6 cellular contexts compared by ENCODE assay signal in the genomic region with DNA sequence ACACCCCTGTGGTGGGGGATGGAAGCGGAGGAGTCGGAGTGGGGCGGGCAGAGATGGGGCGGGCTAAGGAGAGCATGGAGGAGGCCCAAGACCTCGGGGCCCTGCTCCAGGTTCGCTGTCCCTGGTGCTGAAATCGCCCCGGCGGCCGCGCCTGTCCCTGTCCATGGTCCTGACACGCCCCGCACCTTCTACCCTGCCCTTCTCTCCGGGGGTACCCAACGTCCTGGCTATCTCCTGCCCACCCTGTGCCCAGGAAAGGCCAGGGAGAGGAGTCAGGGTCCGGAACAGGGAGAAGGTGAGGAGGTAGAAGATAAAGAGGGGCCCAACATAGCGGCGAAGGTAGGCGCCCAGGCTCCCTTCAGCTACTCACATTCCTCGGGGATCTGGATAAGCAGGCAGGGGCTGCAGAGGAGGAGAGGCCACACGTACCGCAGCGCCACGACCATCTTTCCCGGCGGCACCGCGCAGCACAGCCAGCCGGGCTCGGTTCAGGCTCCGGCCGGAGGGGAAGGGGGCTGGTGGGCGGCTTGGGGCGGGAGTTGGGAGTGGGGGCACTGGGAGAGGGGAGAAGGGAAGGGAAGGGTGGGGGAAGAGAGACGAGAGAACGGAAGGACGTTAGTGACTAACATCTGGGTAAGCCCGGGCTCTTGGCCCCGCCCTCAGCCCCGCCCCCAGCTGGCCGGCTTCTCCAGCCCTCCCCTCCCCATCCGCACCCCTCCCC. TPM values are rescaled to one million over a fixed set of nuclear protein-coding genes. Genes with fewer than 3 reads are reported as not detected.
DNase-seq lines count a peak whose midpoint lies in the region; ATAC-seq, FAIRE-seq and TF ChIP-seq lines count a peak whose summit lies in the region.

No MANE protein-coding gene starts in this region.

- no peak overlapping the region for H3K4me3 ChIP-seq in HCT116 (replicated peaks in 1 of 2; ENCODE audit: low read depth in 1 of 2, low read length in 2 of 2)

- no peaks in the 10 kb centered on the region for H3K9me2 ChIP-seq in HCT116 (ENCODE audit: insufficient read depth)

- H3K27ac Mint-ChIP-seq in activated CD4-positive, alpha-beta T cell treated with anti-CD3 and anti-CD28 coated beads for 36 hours = no peak overlapping the region

- no peaks in the 10 kb centered on the region for H3K36me3 ChIP-seq in HCT116 (ENCODE audit: control insufficient read depth in 1 of 2, insufficient read depth in 2 of 2, low read length in 2 of 2)

- FAIRE-seq in frontal cortex (lab: Jason Lieb, UNC) = no peak

- H3K9me3 ChIP-seq in HCT116 (ENCODE audit: control insufficient read depth in 1 of 2, insufficient read depth in 1 of 2, low read depth in 1 of 2, low read length in 2 of 2) = no peaks in the 10 kb centered on the region

- no peaks in the 10 kb centered on the region for H3K27me3 ChIP-seq in HCT116 (ENCODE audit: insufficient read depth, low read length)

- no peaks in the 10 kb centered on the region for H3K36me3 Mint-ChIP-seq in activated CD4-positive, alpha-beta T cell treated with anti-CD3 and anti-CD28 coated beads for 36 hours (ENCODE audit: low read depth)

- POLR2A ChIA-PET in HCT116 (lab: Charles Lee) = no interaction called here
- POLR2A ChIA-PET in activated CD4-positive, alpha-beta T cell treated with anti-CD3 and anti-CD28 coated beads for 36 hours (lab: Charles Lee) = no interaction called here

- CTCF ChIA-PET in HCT116 (lab: Charles Lee) = no interaction called here
- CTCF ChIA-PET in activated CD4-positive, alpha-beta T cell treated with anti-CD3 and anti-CD28 coated beads for 36 hours (lab: Charles Lee) = no interaction called here

- H3K9ac ChIP-seq in HCT116 (ENCODE audit: low read length) = no peak overlapping the region

- RAD21 ChIA-PET in HCT116 (lab: Charles Lee; ENCODE audit: low non-redundant PET in 1 of 2, low total read pairs in 2 of 2, uncharacterized antibody in 2 of 2, unreplicated experiment in 2 of 2) = no interaction called here

- TF ChIP-seq CTCF in HCT116 (IDR thresholded peaks at IDR 0.05 in 2 of 3, conservative IDR thresholded peaks at IDR 0.05 in 1 of 3; ENCODE audit: borderline replicate concordance in 1 of 3, insufficient read depth in 1 of 3, low read depth in 2 of 3, low read length in 2 of 3) = no peak

- peak; percentile 60 for ATAC-seq in HCT116
- ATAC-seq in activated CD4-positive, alpha-beta T cell treated with anti-CD3 and anti-CD28 coated beads for 36 hours = peak; percentile 45

- TF ChIP-seq POLR2A in HCT116 (IDR thresholded peaks at IDR 0.05; ENCODE audit: borderline replicate concordance, extremely low read depth, insufficient read depth, insufficient read length) = no peak

- H3K27me3 Mint-ChIP-seq in activated CD4-positive, alpha-beta T cell treated with anti-CD3 and anti-CD28 coated beads for 36 hours = peaks cover 7% of the 10 kb centered on the region

- peaks cover 13% of the 10 kb centered on the region for H3K4me1 Mint-ChIP-seq in activated CD4-positive, alpha-beta T cell treated with anti-CD3 and anti-CD28 coated beads for 36 hours

- H3K79me2 ChIP-seq in HCT116 (ENCODE audit: insufficient read depth, low read length) = no peaks in the 10 kb centered on the region

- no peaks in the 10 kb centered on the region for H3K4me1 ChIP-seq in HCT116 (ENCODE audit: control insufficient read depth in 1 of 2, insufficient read depth in 2 of 2, low read length in 2 of 2)

- no peak overlapping the region for H3K27ac ChIP-seq in HCT116 (ENCODE audit: low read depth, low read length)

- no peak overlapping the region for H2AFZ ChIP-seq in HCT116 (ENCODE audit: low read depth, low read length, poor library complexity, severe bottlenecking)

- no peak overlapping the region for H3K4me2 ChIP-seq in HCT116 (ENCODE audit: low read length)

- H3K9me3 Mint-ChIP-seq in activated CD4-positive, alpha-beta T cell treated with anti-CD3 and anti-CD28 coated beads for 36 hours (ENCODE audit: low read depth) = no peaks in the 10 kb centered on the region

- intact Hi-C loops in HCT116 (cut with micrococcal nuclease) = no loop called here
- intact Hi-C loops in activated CD4-positive, alpha-beta T cell treated with anti-CD3 and anti-CD28 coated beads for 36 hours (cut with DNase I, micrococcal nuclease) = no loop called here

- no peak for TF ChIP-seq RAD21 in HCT116 (IDR thresholded peaks at IDR 0.05; ENCODE audit: low read depth)

- H4K20me1 ChIP-seq in HCT116 (ENCODE audit: insufficient read depth) = no peaks in the 10 kb centered on the region

- BruUV-seq in HCT116 (replicated peaks; lab: Mats Ljungman, UMichigan) = no TSS peak

- H3K4me3 Mint-ChIP-seq in activated CD4-positive, alpha-beta T cell treated with anti-CD3 and anti-CD28 coated beads for 36 hours = no peak overlapping the region

- DNase-seq in HCT116 (ENCODE audit: low read depth, low spot score) (no peak), frontal cortex (ENCODE audit: low spot score in 2 of 2) (peak; percentile 77 to 84), dedifferentiated amniotic fluid mesenchymal stem cell (ENCODE audit: extremely low spot score) (no peak), OCI-M2 (lab: John Stamatoyannopoulos, UW; ENCODE audit: unreplicated experiment) (no peak)
- DNase-seq in activated CD4-positive, alpha-beta T cell treated with anti-CD3 and anti-CD28 coated beads for 36 hours = peak; percentile 77
- DNase-seq in stimulated activated CD4-positive, alpha-beta T cell treated with anti-CD3 and anti-CD28 coated beads, Interleukin-2, amount 100 ng/mL, for 4 hours (ENCODE audit: low read depth) = peak; percentile 33

TF ChIP-seq in HCT116, 20 proteins besides CTCF, POLR2A, EP300 and RAD21 (continues in another document):
- TF ChIP-seq, protein P1, sequence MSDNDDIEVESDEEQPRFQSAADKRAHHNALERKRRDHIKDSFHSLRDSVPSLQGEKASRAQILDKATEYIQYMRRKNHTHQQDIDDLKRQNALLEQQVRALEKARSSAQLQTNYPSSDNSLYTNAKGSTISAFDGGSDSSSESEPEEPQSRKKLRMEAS (IDR thresholded peaks at IDR 0.05) = peak; percentile 46; the same call in 1 of the 2 replicates
- TF ChIP-seq EZH2 (IDR thresholded peaks at IDR 0.05) (no peak), SIN3A (IDR thresholded peaks at IDR 0.05; ENCODE audit: low read depth) (peak; percentile 83), ZFX (IDR thresholded peaks at IDR 0.05) (no peak)
- TF ChIP-seq, protein P2, sequence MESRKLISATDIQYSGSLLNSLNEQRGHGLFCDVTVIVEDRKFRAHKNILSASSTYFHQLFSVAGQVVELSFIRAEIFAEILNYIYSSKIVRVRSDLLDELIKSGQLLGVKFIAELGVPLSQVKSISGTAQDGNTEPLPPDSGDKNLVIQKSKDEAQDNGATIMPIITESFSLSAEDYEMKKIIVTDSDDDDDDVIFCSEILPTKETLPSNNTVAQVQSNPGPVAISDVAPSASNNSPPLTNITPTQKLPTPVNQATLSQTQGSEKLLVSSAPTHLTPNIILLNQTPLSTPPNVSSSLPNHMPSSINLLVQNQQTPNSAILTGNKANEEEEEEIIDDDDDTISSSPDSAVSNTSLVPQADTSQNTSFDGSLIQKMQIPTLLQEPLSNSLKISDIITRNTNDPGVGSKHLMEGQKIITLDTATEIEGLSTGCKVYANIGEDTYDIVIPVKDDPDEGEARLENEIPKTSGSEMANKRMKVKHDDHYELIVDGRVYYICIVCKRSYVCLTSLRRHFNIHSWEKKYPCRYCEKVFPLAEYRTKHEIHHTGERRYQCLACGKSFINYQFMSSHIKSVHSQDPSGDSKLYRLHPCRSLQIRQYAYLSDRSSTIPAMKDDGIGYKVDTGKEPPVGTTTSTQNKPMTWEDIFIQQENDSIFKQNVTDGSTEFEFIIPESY (IDR thresholded peaks at IDR 0.05; ENCODE audit: extremely low read depth, insufficient replicate concordance, low read length) = no peak
- TF ChIP-seq, protein P3, sequence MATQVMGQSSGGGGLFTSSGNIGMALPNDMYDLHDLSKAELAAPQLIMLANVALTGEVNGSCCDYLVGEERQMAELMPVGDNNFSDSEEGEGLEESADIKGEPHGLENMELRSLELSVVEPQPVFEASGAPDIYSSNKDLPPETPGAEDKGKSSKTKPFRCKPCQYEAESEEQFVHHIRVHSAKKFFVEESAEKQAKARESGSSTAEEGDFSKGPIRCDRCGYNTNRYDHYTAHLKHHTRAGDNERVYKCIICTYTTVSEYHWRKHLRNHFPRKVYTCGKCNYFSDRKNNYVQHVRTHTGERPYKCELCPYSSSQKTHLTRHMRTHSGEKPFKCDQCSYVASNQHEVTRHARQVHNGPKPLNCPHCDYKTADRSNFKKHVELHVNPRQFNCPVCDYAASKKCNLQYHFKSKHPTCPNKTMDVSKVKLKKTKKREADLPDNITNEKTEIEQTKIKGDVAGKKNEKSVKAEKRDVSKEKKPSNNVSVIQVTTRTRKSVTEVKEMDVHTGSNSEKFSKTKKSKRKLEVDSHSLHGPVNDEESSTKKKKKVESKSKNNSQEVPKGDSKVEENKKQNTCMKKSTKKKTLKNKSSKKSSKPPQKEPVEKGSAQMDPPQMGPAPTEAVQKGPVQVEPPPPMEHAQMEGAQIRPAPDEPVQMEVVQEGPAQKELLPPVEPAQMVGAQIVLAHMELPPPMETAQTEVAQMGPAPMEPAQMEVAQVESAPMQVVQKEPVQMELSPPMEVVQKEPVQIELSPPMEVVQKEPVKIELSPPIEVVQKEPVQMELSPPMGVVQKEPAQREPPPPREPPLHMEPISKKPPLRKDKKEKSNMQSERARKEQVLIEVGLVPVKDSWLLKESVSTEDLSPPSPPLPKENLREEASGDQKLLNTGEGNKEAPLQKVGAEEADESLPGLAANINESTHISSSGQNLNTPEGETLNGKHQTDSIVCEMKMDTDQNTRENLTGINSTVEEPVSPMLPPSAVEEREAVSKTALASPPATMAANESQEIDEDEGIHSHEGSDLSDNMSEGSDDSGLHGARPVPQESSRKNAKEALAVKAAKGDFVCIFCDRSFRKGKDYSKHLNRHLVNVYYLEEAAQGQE (IDR thresholded peaks at IDR 0.05; ENCODE audit: low read depth) = peak; percentile 96

RNA-seq across cellular contexts. Expression of a gene that starts 10.4 kb away (rescaled TPM):
- total RNA-seq in HCT116 (2021; ENCODE audit: unreplicated experiment) = 14.8 TPM
- 10.4 and 10.8 TPM in 2 replicates for polyA plus RNA-seq in HCT116 (2012)
- under 1 TPM; 0.47 to 0.57 TPM for total RNA-seq in activated CD4-positive, alpha-beta T cell treated with anti-CD3 and anti-CD28 coated beads for 36 hours
- 101 TPM for total RNA-seq in frontal cortex

RNA-seq across cellular contexts. Expression of a gene that starts 28.9 kb away (rescaled TPM):
- total RNA-seq in HCT116 (2021; ENCODE audit: unreplicated experiment) (not detected), frontal cortex (not detected)
- polyA plus RNA-seq in HCT116 (2012) = 0.27 and 0.34 TPM in 2 replicates
- not detected for total RNA-seq in activated CD4-positive, alpha-beta T cell treated with anti-CD3 and anti-CD28 coated beads for 36 hours

RNA-seq across cellular contexts. Expression of a gene that starts 45.2 kb away (rescaled TPM):
- 0.30 TPM for total RNA-seq in HCT116 (2021; ENCODE audit: unreplicated experiment)
- 0.10 and 0.40 TPM in 2 replicates for polyA plus RNA-seq in HCT116 (2012)
- 1 to 10 TPM; 2.4 to 4.3 TPM for total RNA-seq in activated CD4-positive, alpha-beta T cell treated with anti-CD3 and anti-CD28 coated beads for 36 hours
- 165 TPM for total RNA-seq in frontal cortex

RNA-seq across cellular contexts. Expression of a gene that starts 50.5 kb away (rescaled TPM):
- total RNA-seq in HCT116 (2021; ENCODE audit: unreplicated experiment) = 67.4 TPM
- 41.2 and 44.2 TPM in 2 replicates for polyA plus RNA-seq in HCT116 (2012)
- total RNA-seq in activated CD4-positive, alpha-beta T cell treated with anti-CD3 and anti-CD28 coated beads for 36 hours = 100 to 1,000 TPM; 130 to 135 TPM
- total RNA-seq in frontal cortex = 5.7 TPM

RNA-seq across cellular contexts. Expression of a gene that starts 59.3 kb away (rescaled TPM):
- total RNA-seq in HCT116 (2021; ENCODE audit: unreplicated experiment) (124 TPM), frontal cortex (21.6 TPM)
- polyA plus RNA-seq in HCT116 (2012) = 135 and 156 TPM in 2 replicates
- total RNA-seq in activated CD4-positive, alpha-beta T cell treated with anti-CD3 and anti-CD28 coated beads for 36 hours = 100 to 1,000 TPM; 108 to 115 TPM

Comparison
In these comparisons a context has a peak if more than half of its experiments do, and no peak if none do; other contexts are left out.
1. DNase-seq: peak in activated CD4-positive, alpha-beta T cell treated with anti-CD3 and anti-CD28 coated beads for 36 hours (single experiment), frontal cortex (2 of 2) and stimulated activated CD4-positive, alpha-beta T cell treated with anti-CD3 and anti-CD28 coated beads, Interleukin-2, amount 100 ng/mL, for 4 hours (single experiment); none in HCT116 (single experiment), dedifferentiated amniotic fluid mesenchymal stem cell (single experiment) and OCI-M2 (single experiment).
2. RNA of a gene that starts 10.4 kb away (total RNA-seq): 101 TPM in frontal cortex (single experiment) and 14.8 TPM in HCT116 (single experiment); 0.47 to 0.57 TPM in activated CD4-positive, alpha-beta T cell treated with anti-CD3 and anti-CD28 coated beads for 36 hours; every median in the first group is over 10 times any median in the second.
3. RNA of a gene that starts 45.2 kb away (total RNA-seq): 165 TPM in frontal cortex (single experiment); 2.4 to 4.3 TPM in activated CD4-positive, alpha-beta T cell treated with anti-CD3 and anti-CD28 coated beads for 36 hours and 0.30 TPM in HCT116 (single experiment); every median in the first group is over 10 times any median in the second.